In genomic region chr19:10748924-10749434, GRCh38 we compare ENCODE assay signal across 8 cellular contexts. TPM values are rescaled to one million over a fixed set of nuclear protein-coding genes. Genes with fewer than 3 reads are reported as not detected.
DNase-seq lines count a peak whose midpoint lies in the region; ATAC-seq, FAIRE-seq and TF ChIP-seq lines count a peak whose summit lies in the region.

No MANE protein-coding gene starts in this region.

- H4K20me1 ChIP-seq in GM12878 (ENCODE audit: control insufficient read depth, insufficient read depth) = peaks cover 5% of the 10 kb centered on the region

- DNase-seq in CMK (ENCODE audit: low read depth) (peak; percentile 42), NCI-H1092 (lab: John Stamatoyannopoulos, UW) (peak; percentile 24), GM12878 (ENCODE audit: low read depth, low spot score) (no peak), left colon (peak; percentile 84 to 95), tibial nerve (ENCODE audit: low spot score in 2 of 2) (no peak), putamen (ENCODE audit: low spot score) (no peak)
- no peak for DNase-seq in activated T-cell treated with anti-CD3 and anti-CD28 coated beads, Interleukin-2, amount 50 U/mL, for 48 hours

- H2AFZ ChIP-seq in GM12878 (ENCODE audit: control insufficient read depth, low read depth, low read length) = no peak overlapping the region

- no peak overlapping the region for H3K4me3 ChIP-seq in GM12878
- H3K4me3 ChIP-seq in tibial nerve = no peak overlapping the region

- no peak overlapping the region for H3K4me2 ChIP-seq in GM12878 (ENCODE audit: control insufficient read depth, insufficient read depth)

- no peak overlapping the region for H3K9ac ChIP-seq in GM12878 (ENCODE audit: control insufficient read depth, insufficient read depth, low read length)

- H3K27ac ChIP-seq in GM12878 (ENCODE audit: control insufficient read depth, insufficient read depth) (no peak overlapping the region), tibial nerve (peak overlapping the region in 3 of 4 donors; percentile 32 to 77 (median 38))

- no peaks in the 10 kb centered on the region for H3K4me1 ChIP-seq in GM12878 (ENCODE audit: control insufficient read depth, insufficient read depth, low read length)
- peaks cover 0 to 69% (median 28%) of the 10 kb centered on the region in 4 donors for H3K4me1 ChIP-seq in tibial nerve

- no peak for TF ChIP-seq RAD21 in GM12878 (IDR thresholded peaks at IDR 0.05; ENCODE audit: insufficient read depth, low read depth, low read length)

- RAD21 ChIA-PET in GM12878 (lab: Charles Lee; ENCODE audit: unreplicated experiment) = no interaction called here

- H3K36me3 ChIP-seq in GM12878 (ENCODE audit: control insufficient read depth in 2 of 2, insufficient read depth in 2 of 2, low read length in 1 of 2) (peaks cover 0 to 6% of the 10 kb centered on the region in 2 experiments; a peak in 2 of 4 replicates), tibial nerve (no peaks in the 10 kb centered on the region)

- ATAC-seq in GM12878 = no peak
- ATAC-seq in left colon = peak; percentile 45
- ATAC-seq in GM21423 (IDR thresholded peaks at IDR 0.05; ENCODE audit: unreplicated experiment) = no peak

- SMC1A ChIA-PET in GM12878 (lab: Charles Lee; ENCODE audit: uncharacterized antibody, unreplicated experiment) = no interaction called here

- FAIRE-seq in GM12878 (lab: Jason Lieb, UNC) = no peak

- 83% methylated on average over 10 of the region's 10 CpGs for WGBS in GM12878 (ENCODE audit: insufficient coverage, insufficient replicate concordance, low lambda C conversion rate, missing lambda C conversion rate)
- 58 to 68% methylated on average over 5 to 9 of the region's 10 CpGs for WGBS in tibial nerve, 2 donors

- in situ Hi-C loops in GM12878 (cut with MboI) = no loop called here

- intact Hi-C loops in GM12878 (cut with micrococcal nuclease; ENCODE audit: unreplicated experiment) = no loop called here
- intact Hi-C loops in left colon (cut with DNase I, micrococcal nuclease) = no loop called here

- CTCF ChIA-PET in GM12878 (lab: Yijun Ruan, JAX) = no interaction called here

- H3K9me3 ChIP-seq in GM12878 (replicated peaks; ENCODE audit: control insufficient read depth, insufficient read depth, low read length) (no peaks in the 10 kb centered on the region), tibial nerve (no peaks in the 10 kb centered on the region)

- H3K27me3 ChIP-seq in GM12878 (replicated peaks in 1 of 2; ENCODE audit: control insufficient read depth in 2 of 2, insufficient read depth in 2 of 2, low read length in 1 of 2) (no peaks in the 10 kb centered on the region), tibial nerve (no peaks in the 10 kb centered on the region)

- TF ChIP-seq EP300 in GM12878 (IDR thresholded peaks at IDR 0.05; ENCODE audit: borderline replicate concordance in 1 of 2, control insufficient read depth in 1 of 2, low read depth in 2 of 2, low read length in 2 of 2) (no peak), tibial nerve (IDR thresholded peaks at IDR 0.05) (no peak)

- TF ChIP-seq CTCF in GM12878 (IDR thresholded peaks at IDR 0.05 in 2 of 3, conservative IDR thresholded peaks at IDR 0.05 in 1 of 3; ENCODE audit: control insufficient read depth in 2 of 3, extremely low read depth in 1 of 3, insufficient read depth in 1 of 3, low read depth in 3 of 3, low read length in 3 of 3) (no peak), tibial nerve (IDR thresholded peaks at IDR 0.05) (no peak)

- POLR2A ChIA-PET in GM12878 (lab: Charles Lee) = interaction anchor here (0.6 kb wide), 1 partner anchor 46 kb away, joined by 6 read pairs; no protein-coding TSS in a partner anchor

- H3K79me2 ChIP-seq in GM12878 (ENCODE audit: control insufficient read depth, insufficient read depth, low read length) = peaks cover 42% of the 10 kb centered on the region

- BruUV-seq in GM12878 (replicated peaks; lab: Mats Ljungman, UMichigan) = no TSS peak

- no peak for TF ChIP-seq POLR2A in GM12878 (IDR thresholded peaks at IDR 0.05; ENCODE audit: low read depth, low read length)
- TF ChIP-seq POLR2A in tibial nerve (IDR thresholded peaks at IDR 0.05) = no peak

TF ChIP-seq in GM12878, 131 proteins besides CTCF, POLR2A, EP300 and RAD21:
- TF ChIP-seq SMC3 (IDR thresholded peaks at IDR 0.05; ENCODE audit: borderline replicate concordance, low read length) (no peak), MTA2 (IDR thresholded peaks at IDR 0.05; ENCODE audit: low read depth) (no peak), TCF7 (IDR thresholded peaks at IDR 0.05; ENCODE audit: borderline replicate concordance) (no peak), ETV6 (conservative IDR thresholded peaks at IDR 0.05 in 1 of 2, IDR thresholded peaks at IDR 0.05 in 1 of 2; ENCODE audit: borderline replicate concordance in 1 of 2, low read depth in 1 of 2) (no peak), USF1 (IDR thresholded peaks at IDR 0.05; ENCODE audit: borderline replicate concordance, extremely low read length, insufficient read depth, low read depth, low read length) (peak; percentile 40), MLLT1 (IDR thresholded peaks at IDR 0.05) (no peak), EZH2 (IDR thresholded peaks at IDR 0.05; ENCODE audit: borderline replicate concordance, control insufficient read depth, low read depth, low read length) (no peak), MTA3 (IDR thresholded peaks at IDR 0.05; ENCODE audit: borderline replicate concordance, low read length) (no peak)

RNA-seq across cellular contexts. Expression of gene DNM2, which starts 31.1 kb away (rescaled TPM):
- 284 and 297 TPM in 2 replicates for total RNA-seq in GM12878 (2013; cell fraction: nucleolus; rRNA removed)
- total RNA-seq in GM12878 (2014; rRNA removed) (56.8 and 68.7 TPM in 2 replicates), GM12878 (2014; rRNA removed; fragmentation: Illumina TruSeq; extraction: Trizol) (53.0 and 58.9 TPM in 2 replicates), GM12878 (2021) (128 and 146 TPM in 2 replicates), left colon (100 to 1,000 TPM; 446 to 618 TPM), tibial nerve (100 to 1,000 TPM in 3 of 4 donors, 10 to 100 TPM in 1; 99.4 to 220 (median 140) TPM)
- polyA plus RNA-seq in GM12878 (2011; ENCODE audit: low read depth) = 38.6 TPM
- polyA plus RNA-seq in GM12878 (2011; rRNA removed) (22.8 and 47.4 TPM in 2 replicates), GM12878 (2014; fragmentation: Illumina TruSeq; extraction: Trizol) (54.5 and 69.2 TPM in 2 replicates), GM12878 (2014; fragmentation: Nextera tagmentation; extraction: Ambion mirVana) (1 to 10 TPM; 1.2 to 3.4 TPM), GM12878 (2014; rRNA removed) (93.1 and 113 TPM in 2 replicates), GM12878 (2016; fragmentation: Nextera tagmentation; extraction: Ambion mirVana) (100 to 1,000 TPM in 1 of 2 experiments, 10 to 100 TPM in 1; 98.3 to 100 TPM)
- polyA plus RNA-seq in GM12878 (2011; cell fraction: cytosol; rRNA removed) = 40.7 and 47.0 TPM in 2 replicates
- polyA plus RNA-seq in GM12878 (2011; cell fraction: nucleus; rRNA removed) = 133 and 175 TPM in 2 replicates
- polyA plus RNA-seq in GM12878 (2012) = 82.2 and 92.4 TPM in 2 replicates
- polyA minus RNA-seq in GM12878 (2011; rRNA and poly(A)+ RNA removed) = 102 and 114 TPM in 2 replicates
- 44.5 and 54.7 TPM in 2 replicates for polyA minus RNA-seq in GM12878 (2011; cell fraction: cytosol; rRNA and poly(A)+ RNA removed)
- 103 and 181 TPM in 2 replicates for polyA minus RNA-seq in GM12878 (2011; cell fraction: nucleus; rRNA and poly(A)+ RNA removed)

RNA-seq across cellular contexts. Expression of gene QTRT1, which starts 47.7 kb away (rescaled TPM):
- 39.8 and 40.8 TPM in 2 replicates for total RNA-seq in GM12878 (2013; cell fraction: nucleolus; rRNA removed)
- total RNA-seq in GM12878 (2014; rRNA removed) = 40.7 and 44.3 TPM in 2 replicates
- 18.1 and 19.9 TPM in 2 replicates for total RNA-seq in GM12878 (2014; rRNA removed; fragmentation: Illumina TruSeq; extraction: Trizol)
- total RNA-seq in GM12878 (2021) = 55.0 and 59.3 TPM in 2 replicates
- polyA plus RNA-seq in GM12878 (2011; ENCODE audit: low read depth) = 33.3 TPM
- polyA plus RNA-seq in GM12878 (2011; rRNA removed) = 10.7 and 33.9 TPM in 2 replicates
- polyA plus RNA-seq in GM12878 (2011; cell fraction: cytosol; rRNA removed) = 41.3 and 62.3 TPM in 2 replicates
- 244 and 250 TPM in 2 replicates for polyA plus RNA-seq in GM12878 (2011; cell fraction: nucleus; rRNA removed)
- polyA plus RNA-seq in GM12878 (2012) = 42.4 and 48.1 TPM in 2 replicates
- polyA plus RNA-seq in GM12878 (2014; fragmentation: Illumina TruSeq; extraction: Trizol) = 4.0 and 14.2 TPM in 2 replicates
- polyA plus RNA-seq in GM12878 (2014; fragmentation: Nextera tagmentation; extraction: Ambion mirVana) = 1 to 10 TPM in 1 of 2 experiments, under 1 TPM in 1; 0.89 to 8.6 TPM
- polyA plus RNA-seq in GM12878 (2014; rRNA removed) = 66.0 and 71.2 TPM in 2 replicates
- polyA plus RNA-seq in GM12878 (2016; fragmentation: Nextera tagmentation; extraction: Ambion mirVana) = 10 to 100 TPM; 73.7 to 78.9 TPM
- polyA minus RNA-seq in GM12878 (2011; rRNA and poly(A)+ RNA removed) = 13.8 and 18.9 TPM in 2 replicates
- polyA minus RNA-seq in GM12878 (2011; cell fraction: cytosol; rRNA and poly(A)+ RNA removed) = 10.2 and 10.4 TPM in 2 replicates
- polyA minus RNA-seq in GM12878 (2011; cell fraction: nucleus; rRNA and poly(A)+ RNA removed) = 20.6 and 23.8 TPM in 2 replicates
- total RNA-seq in left colon = 10 to 100 TPM; 76.9 to 78.6 TPM
- total RNA-seq in tibial nerve = 100 to 1,000 TPM in 1 of 4 donors, 10 to 100 TPM in 3; 43.7 to 134 (median 65.3) TPM

Comparison
In these comparisons a context has a peak if more than half of its experiments do, and no peak if none do; other contexts are left out.
1. DNase-seq: peak in CMK (single experiment), NCI-H1092 (single experiment) and left colon (2 of 2); none in GM12878 (single experiment), tibial nerve (0 of 2), putamen (single experiment) and activated T-cell treated with anti-CD3 and anti-CD28 coated beads, Interleukin-2, amount 50 U/mL, for 48 hours (0 of 2).